21 cellular contexts compared by ENCODE assay signal in the genomic region with DNA sequence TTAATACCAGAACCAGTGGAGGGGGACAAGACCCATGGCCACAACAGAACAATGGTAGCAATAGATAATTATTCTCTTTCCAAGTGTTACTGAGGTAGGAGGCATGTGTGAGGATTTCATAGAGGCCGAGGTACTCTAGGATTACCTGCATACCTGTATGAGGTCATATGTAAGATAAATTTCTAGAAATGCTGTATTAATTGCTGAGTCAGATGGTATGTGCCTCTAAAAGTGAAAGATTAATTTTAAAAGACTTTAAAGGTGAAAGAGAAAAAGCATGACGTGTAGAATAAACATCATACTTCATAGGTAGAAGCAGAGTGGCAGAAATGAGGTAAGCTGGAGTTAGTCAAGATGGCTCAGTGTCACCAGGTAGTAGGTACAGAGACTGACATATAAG. TPM values are rescaled to one million over a fixed set of nuclear protein-coding genes. Genes with fewer than 3 reads are reported as not detected.
A peak's percentile ranks its signal among the peaks of the same experiment; 100 is the strongest.
DNase-seq lines count a peak whose midpoint lies in the region; ATAC-seq, FAIRE-seq and TF ChIP-seq lines count a peak whose summit lies in the region.
"Had no signal": no experiment of that assay in that cellular context is flagged by ENCODE, and none has a peak within 500 bp of the region (broad histone marks: within the 10 kb centered on the region; RNA-seq: fewer than 3 reads in every experiment).

No MANE protein-coding gene starts in this region.

- H3K27ac Mint-ChIP-seq in type B pancreatic cell (peak overlapping the region; percentile 25), progenitor cell of endocrine pancreas (no peak overlapping the region)
- H3K27ac Mint-ChIP-seq: B cell; CD4-positive, alpha-beta T cell; CD8-positive, alpha-beta memory T cell; GM23338; H9 had no signal

- TF ChIP-seq EP300 in K562 (IDR thresholded peaks at IDR 0.05; ENCODE audit: low read length) = no peak

- CTCF ChIA-PET in K562 (lab: Yijun Ruan, JAX; ENCODE audit: low intra/inter-chr PET ratio) = no interaction called here

- H3K4me1 Mint-ChIP-seq in type B pancreatic cell (ENCODE audit: unreplicated experiment) (peaks cover 8% of the 10 kb centered on the region), progenitor cell of endocrine pancreas (ENCODE audit: low read depth) (peaks cover 1% of the 10 kb centered on the region)
- H3K4me1 Mint-ChIP-seq: B cell; CD8-positive, alpha-beta memory T cell; GM23338 had no signal

- intact Hi-C loops in K562 (cut with micrococcal nuclease) = no loop called here

- H3K4me3 ChIP-seq in RWPE2 (ENCODE audit: severe bottlenecking) (no peak overlapping the region), K562 (no peak overlapping the region)
- H3K4me3 ChIP-seq: BLaER1, GM23338 had no signal

- no peak for TF ChIP-seq POLR2A in K562 (conservative IDR thresholded peaks at IDR 0.05)

- no peak overlapping the region for H3K9ac ChIP-seq in K562 (ENCODE audit: insufficient read depth in 1 of 2, low read depth in 2 of 2, low read length in 2 of 2)
- H3K9ac ChIP-seq: BLaER1 had no signal

- ATAC-seq in RWPE2 (ENCODE audit: low read depth) = peak; percentile 45; the same call in 1 of the 3 replicates
- no peak for ATAC-seq in K562
- no peak for ATAC-seq in HG02588 (IDR thresholded peaks at IDR 0.05; ENCODE audit: unreplicated experiment)
- ATAC-seq: GM23338, HCT116 had no signal

- no peak for DNase-seq in HTR-8/SVneo (ENCODE audit: insufficient read length, low spot score)
- no peak for DNase-seq in RWPE2 (ENCODE audit: low spot score)
- no peak for DNase-seq in K562 (ENCODE audit: extremely low read depth in 1 of 4, low spot score in 3 of 4)
- no peak for DNase-seq in type B pancreatic cell (ENCODE audit: extremely low spot score, unreplicated experiment)
- DNase-seq in NCI-H1417 (lab: John Stamatoyannopoulos, UW) = no peak
- no peak for DNase-seq in progenitor cell of endocrine pancreas (ENCODE audit: low spot score, unreplicated experiment)
- DNase-seq: CD4-positive, alpha-beta T cell; CD8-positive, alpha-beta memory T cell; DMS 273 treated with DMSO at 0.1 percent for 48 hours; DMS79; EL; GDM1; H9 had no signal

- no peak overlapping the region for H3K4me2 ChIP-seq in K562 (ENCODE audit: insufficient read depth, low read length)
- H3K4me2 ChIP-seq: BLaER1, GM23338 had no signal

- H3K27me3 ChIP-seq in RWPE2 (ENCODE audit: insufficient read depth, poor library complexity, severe bottlenecking) (no peaks in the 10 kb centered on the region), K562 (ENCODE audit: control insufficient read depth in 2 of 2, insufficient read depth in 2 of 2, low read length in 2 of 2) (no peaks in the 10 kb centered on the region)
- H3K27me3 ChIP-seq: BLaER1 had no signal

- TF ChIP-seq RAD21 in K562 (CRISPR knock-in tag; conservative IDR thresholded peaks at IDR 0.05 in 1 of 2, IDR thresholded peaks at IDR 0.05 in 1 of 2) = no peak

- H3K9me3 ChIP-seq in RWPE2 (ENCODE audit: severe bottlenecking) = no peaks in the 10 kb centered on the region
- H3K9me3 ChIP-seq in K562 (replicated peaks; ENCODE audit: control insufficient read depth, insufficient read depth, low read depth, low read length) = no peaks in the 10 kb centered on the region
- H3K9me3 ChIP-seq: BLaER1 had no signal

- H3K36me3 ChIP-seq in RWPE2 (ENCODE audit: low read depth) (peaks cover 18% of the 10 kb centered on the region), K562 (ENCODE audit: control insufficient read depth, insufficient read depth, low read length) (no peaks in the 10 kb centered on the region)
- H3K36me3 ChIP-seq: BLaER1 had no signal

- WGBS in K562 (ENCODE audit: insufficient coverage, low coverage, missing lambda C conversion rate) = 75% methylated on average over 2 of the region's 2 CpGs

- H3K4me3 Mint-ChIP-seq in type B pancreatic cell (no peak overlapping the region), progenitor cell of endocrine pancreas (ENCODE audit: low read depth) (no peak overlapping the region)
- H3K4me3 Mint-ChIP-seq: B cell; CD4-positive, alpha-beta T cell; CD8-positive, alpha-beta memory T cell; GM23338; H9 had no signal

- H3K27me3 Mint-ChIP-seq in type B pancreatic cell (no peaks in the 10 kb centered on the region), progenitor cell of endocrine pancreas (no peaks in the 10 kb centered on the region)
- H3K27me3 Mint-ChIP-seq: B cell; CD4-positive, alpha-beta T cell; CD8-positive, alpha-beta memory T cell had no signal

- no peaks in the 10 kb centered on the region for H3K9me1 ChIP-seq in K562 (ENCODE audit: control insufficient read depth, insufficient read depth, low read length)

- BruUV-seq in K562 (replicated peaks; lab: Mats Ljungman, UMichigan) = no TSS peak

- POLR2A ChIA-PET in K562 (lab: Yijun Ruan, JAX) = interaction anchor here (0.8 kb wide), 1 partner anchor 179 kb away, joined by 3 read pairs; no protein-coding TSS in a partner anchor

- H3K27ac ChIP-seq in RWPE2 (ENCODE audit: poor library complexity, severe bottlenecking) (no peak overlapping the region), K562 (ENCODE audit: extremely low read depth, low read depth, low read length) (no peak overlapping the region)
- H3K27ac ChIP-seq: BLaER1 had no signal

- H2AFZ ChIP-seq in K562 (ENCODE audit: low read depth, low read length) = no peak overlapping the region
- H2AFZ ChIP-seq: GM23338 had no signal

- H4K20me1 ChIP-seq in K562 (replicated peaks; ENCODE audit: control insufficient read depth, insufficient read depth, low read length) = 0 out of 2 replicates have a peak, but pooled peaks cover 6% of the 10 kb centered on the region
- H4K20me1 ChIP-seq: BLaER1 had no signal

- H3K4me1 ChIP-seq in RWPE2 (ENCODE audit: insufficient read depth, poor library complexity, severe bottlenecking) (peaks cover 8% of the 10 kb centered on the region), K562 (replicated peaks in 1 of 2; ENCODE audit: control insufficient read depth in 2 of 2, insufficient read depth in 2 of 2, low read length in 2 of 2) (peaks cover 8 to 17% of the 10 kb centered on the region in 2 experiments; a peak in 4 of 5 replicates)
- H3K4me1 ChIP-seq: BLaER1 had no signal

- no peaks in the 10 kb centered on the region for H3K79me2 ChIP-seq in K562 (ENCODE audit: control insufficient read depth, insufficient read depth, low read length)

- TF ChIP-seq CTCF in RWPE2 (IDR thresholded peaks at IDR 0.05; ENCODE audit: poor library complexity, severe bottlenecking) (no peak), K562 (IDR thresholded peaks at IDR 0.05 in 2 of 3, conservative IDR thresholded peaks at IDR 0.05 in 1 of 3; ENCODE audit: insufficient read depth in 2 of 3, low read depth in 1 of 3, low read length in 3 of 3) (no peak), type B pancreatic cell (conservative IDR thresholded peaks at IDR 0.05) (no peak), progenitor cell of endocrine pancreas (IDR thresholded peaks at IDR 0.05; ENCODE audit: unreplicated experiment) (no peak)

- FAIRE-seq in HTR-8/SVneo (lab: Jason Lieb, UNC) = peak; percentile 55
- FAIRE-seq in K562 (lab: Jason Lieb, UNC) = no peak
- FAIRE-seq: D721Med, GM12891, GM18507 had no signal

- H3K9me3 Mint-ChIP-seq in type B pancreatic cell (no peaks in the 10 kb centered on the region), progenitor cell of endocrine pancreas (ENCODE audit: low read depth) (no peaks in the 10 kb centered on the region)
- H3K9me3 Mint-ChIP-seq: CD4-positive, alpha-beta T cell; CD8-positive, alpha-beta memory T cell; GM23338; H9 had no signal

- H3K36me3 Mint-ChIP-seq in type B pancreatic cell (peaks cover 5% of the 10 kb centered on the region), progenitor cell of endocrine pancreas (ENCODE audit: insufficient read depth) (no peaks in the 10 kb centered on the region)

- in situ Hi-C loops in K562 (cut with MboI) = no loop called here

TF ChIP-seq in K562, 482 proteins besides CTCF, POLR2A, EP300 and RAD21:
- TF ChIP-seq C11orf30 (IDR thresholded peaks at IDR 0.05; ENCODE audit: low read depth) = peak; percentile 66; the same call in 1 of the 2 replicates
- peak; percentile 80 for TF ChIP-seq ZNF316 (IDR thresholded peaks at IDR 0.05)
- peak; percentile 52; the same call in 1 of the 2 replicates for TF ChIP-seq MAFK (IDR thresholded peaks at IDR 0.05; ENCODE audit: low read length)
- TF ChIP-seq IRF2 (CRISPR knock-in tag; IDR thresholded peaks at IDR 0.05) = no peak
- peak; percentile 65 for TF ChIP-seq MAFG (tag; conservative IDR thresholded peaks at IDR 0.05)
- TF ChIP-seq RFX1 (IDR thresholded peaks at IDR 0.05) = no peak
- peak; percentile 47; the same call in 1 of the 2 replicates for TF ChIP-seq MAFF (IDR thresholded peaks at IDR 0.05; ENCODE audit: low read length)
- TF ChIP-seq ZC3H8 (IDR thresholded peaks at IDR 0.05) = no peak

RNA-seq across cellular contexts. Expression of a gene that starts 51.6 kb away (rescaled TPM):
- total RNA-seq in K562 (2011; cell fraction: chromatin; rRNA removed; ENCODE audit: low replicate concordance) = 11.4 and 16.1 TPM in 2 replicates
- 5.2 and 6.6 TPM in 2 replicates for total RNA-seq in K562 (2011; cell fraction: nucleolus; rRNA removed)
- total RNA-seq in K562 (2011; cell fraction: nucleoplasm; rRNA removed) = 9.6 and 10.9 TPM in 2 replicates
- total RNA-seq in K562 (2014; rRNA removed) (3.7 and 6.0 TPM in 2 replicates), K562 (2014; rRNA removed; fragmentation: Illumina TruSeq; extraction: Trizol) (6.9 and 7.1 TPM in 2 replicates), K562 (2015; rRNA removed; fragmentation: Illumina TruSeq; extraction: Trizol) (5.5 and 6.1 TPM in 2 replicates), K562 (2021) (14.6 and 14.8 TPM in 2 replicates), type B pancreatic cell (ENCODE audit: low replicate concordance) (10.2 and 16.3 TPM in 2 replicates), progenitor cell of endocrine pancreas (8.9 and 9.1 TPM in 2 replicates)
- polyA plus RNA-seq in K562 (2011; rRNA removed) (4.9 and 5.7 TPM in 2 replicates), K562 (2014; fragmentation: Illumina TruSeq; extraction: Trizol) (7.4 and 7.9 TPM in 2 replicates), K562 (2014; fragmentation: Nextera tagmentation; extraction: Ambion mirVana) (1 to 10 TPM in 1 of 2 experiments, under 1 TPM in 1; 0.80 to 1.4 TPM), K562 (2014; rRNA removed) (3.5 and 4.6 TPM in 2 replicates)
- polyA plus RNA-seq in K562 (2011; cell fraction: cytosol; rRNA removed) = 4.1 and 4.4 TPM in 2 replicates
- polyA plus RNA-seq in K562 (2011; cell fraction: nucleus; rRNA removed) = 5.9 and 6.0 TPM in 2 replicates
- 4.7 and 4.8 TPM in 2 replicates for polyA plus RNA-seq in K562 (2012)
- polyA minus RNA-seq in K562 (2011; rRNA and poly(A)+ RNA removed) = 9.0 and 10.6 TPM in 2 replicates
- 4.0 and 5.6 TPM in 2 replicates for polyA minus RNA-seq in K562 (2011; cell fraction: cytosol; rRNA and poly(A)+ RNA removed)
- 4.0 and 6.7 TPM in 2 replicates for polyA minus RNA-seq in K562 (2011; cell fraction: nucleus; rRNA and poly(A)+ RNA removed)
